Comparison of ENCODE assay signal across 10 cellular contexts in the genomic region with DNA sequence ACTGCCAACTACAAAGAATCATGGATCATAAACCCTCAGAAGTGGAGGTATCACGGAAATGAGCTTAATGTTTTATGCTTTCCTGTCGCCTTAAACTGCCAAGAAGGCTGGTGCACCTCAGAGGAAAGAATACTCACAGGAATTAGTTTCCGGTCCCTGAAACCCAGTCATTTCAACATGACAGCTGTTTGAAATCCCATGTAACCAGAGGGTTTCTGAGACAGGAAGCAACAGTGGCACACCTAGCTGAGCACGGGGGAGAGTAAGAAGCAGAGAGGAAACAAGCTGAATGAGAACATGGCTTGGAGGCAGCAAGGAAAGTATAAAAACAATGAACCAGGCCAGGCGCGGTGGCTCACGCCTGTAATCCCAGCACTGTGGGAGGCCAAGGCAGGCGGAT. TPM values are rescaled to one million over a fixed set of nuclear protein-coding genes. Genes with fewer than 3 reads are reported as not detected.
DNase-seq lines count a peak whose midpoint lies in the region; ATAC-seq and TF ChIP-seq lines count a peak whose summit lies in the region.
"Had no signal": no experiment of that assay in that cellular context is flagged by ENCODE, and none has a peak within 500 bp of the region (broad histone marks: within the 10 kb centered on the region; RNA-seq: fewer than 3 reads in every experiment).

No MANE protein-coding gene starts in this region.

- H3K27ac Mint-ChIP-seq in activated naive CD8-positive, alpha-beta T cell treated with anti-CD3 and anti-CD28 coated beads, Interleukin-2, amount 50 U/mL, for 24 hours = peak overlapping the region; percentile 67

- no peak for DNase-seq in activated naive CD8-positive, alpha-beta T cell treated with anti-CD3 and anti-CD28 coated beads, Interleukin-2, amount 50 U/mL, for 24 hours
- DNase-seq in psoas muscle = no peak
- no peak for DNase-seq in GM10248 (ENCODE audit: extremely low spot score)
- no peak for DNase-seq in middle frontal gyrus (ENCODE audit: extremely low spot score, low spot score)
- no peak for DNase-seq in activated CD8-positive, alpha-beta memory T cell treated with anti-CD3 and anti-CD28 coated beads for 24 hours

- no peaks in the 10 kb centered on the region for H3K36me3 Mint-ChIP-seq in activated naive CD8-positive, alpha-beta T cell treated with anti-CD3 and anti-CD28 coated beads, Interleukin-2, amount 50 U/mL, for 24 hours (ENCODE audit: low read depth)

- H3K9ac ChIP-seq in Loucy (ENCODE audit: low read depth, low read length, poor library complexity, severe bottlenecking) = peak overlapping the region; percentile 89

- no peak overlapping the region for H2AFZ ChIP-seq in Loucy (ENCODE audit: low read length)

- no peaks in the 10 kb centered on the region for H3K9me3 Mint-ChIP-seq in activated naive CD8-positive, alpha-beta T cell treated with anti-CD3 and anti-CD28 coated beads, Interleukin-2, amount 50 U/mL, for 24 hours

- peak overlapping the region; percentile 48 for H3K27ac ChIP-seq in psoas muscle

- H3K27me3 ChIP-seq in Loucy (ENCODE audit: insufficient read depth, low read length, poor library complexity, severe bottlenecking) (no peaks in the 10 kb centered on the region), psoas muscle (ENCODE audit: insufficient read depth in 3 of 3, low read length in 2 of 3) (no peaks in the 10 kb centered on the region)

- H3K4me1 ChIP-seq in Loucy (ENCODE audit: insufficient read depth, low read length, poor library complexity, severe bottlenecking) = peaks cover 80% of the 10 kb centered on the region
- H3K4me1 ChIP-seq in psoas muscle = peaks cover 77% of the 10 kb centered on the region

- H3K9me3 ChIP-seq in Loucy (ENCODE audit: insufficient read depth, low read depth, low read length) (no peaks in the 10 kb centered on the region), psoas muscle (no peaks in the 10 kb centered on the region)

- peak overlapping the region; percentile 86 for H3K4me2 ChIP-seq in Loucy (ENCODE audit: low read depth, low read length, poor library complexity, severe bottlenecking)

- H3K4me3 Mint-ChIP-seq in activated naive CD8-positive, alpha-beta T cell treated with anti-CD3 and anti-CD28 coated beads, Interleukin-2, amount 50 U/mL, for 24 hours = peak overlapping the region; percentile 88

- 57 to 74% (median 65%) methylated on average over 8 of the region's 8 CpGs for WGBS in psoas muscle, 3 donors

- H3K27me3 Mint-ChIP-seq in activated naive CD8-positive, alpha-beta T cell treated with anti-CD3 and anti-CD28 coated beads, Interleukin-2, amount 50 U/mL, for 24 hours = peaks cover 4% of the 10 kb centered on the region

- H3K9me2 ChIP-seq in Loucy (replicated peaks; ENCODE audit: low read depth, low read length) = no peaks in the 10 kb centered on the region

- ATAC-seq in GM18517 (IDR thresholded peaks at IDR 0.05; ENCODE audit: unreplicated experiment) (peak; percentile 18), psoas muscle (no peak), HG02763 (IDR thresholded peaks at IDR 0.05; ENCODE audit: unreplicated experiment) (no peak)
- ATAC-seq in activated naive CD8-positive, alpha-beta T cell treated with anti-CD3 and anti-CD28 coated beads, Interleukin-2, amount 50 U/mL, for 24 hours = no peak
- ATAC-seq: K562 had no signal

- peaks cover 62% of the 10 kb centered on the region for H4K20me1 ChIP-seq in Loucy (ENCODE audit: insufficient read depth, low read length, poor library complexity, severe bottlenecking)

- H3K36me3 ChIP-seq in Loucy (ENCODE audit: insufficient read depth, low read length) = no peaks in the 10 kb centered on the region
- H3K36me3 ChIP-seq in psoas muscle (ENCODE audit: insufficient read depth in 1 of 2, low read depth in 1 of 2) = no peaks in the 10 kb centered on the region

- H3K79me2 ChIP-seq in Loucy (ENCODE audit: insufficient read depth, low read length) = peaks cover 87% of the 10 kb centered on the region

- CTCF ChIA-PET in GM10248 (lab: Yijun Ruan, JAX) = interaction anchor here (0.9 to 2.4 kb wide), 10 partner anchors 9 to 102 kb away, joined by 3 to 10 read pairs (median 3); no protein-coding TSS in a partner anchor

- H3K4me1 Mint-ChIP-seq in activated naive CD8-positive, alpha-beta T cell treated with anti-CD3 and anti-CD28 coated beads, Interleukin-2, amount 50 U/mL, for 24 hours = peaks cover 8% of the 10 kb centered on the region

- H3K4me3 ChIP-seq in Loucy (ENCODE audit: low read length, poor library complexity, severe bottlenecking) (peak overlapping the region; percentile 96), psoas muscle (no peak overlapping the region)
- H3K4me3 ChIP-seq: K562, lung had no signal

- intact Hi-C loops in psoas muscle (cut with DNase I) = no loop called here

- peaks cover 3% of the 10 kb centered on the region; the same call in 1 of the 2 replicates for H3F3A ChIP-seq in Loucy (ENCODE audit: low read depth)

- POLR2A ChIA-PET in GM10248 (lab: Yijun Ruan, JAX) = no interaction called here

- no peak for TF ChIP-seq CTCF in Loucy (conservative IDR thresholded peaks at IDR 0.05; ENCODE audit: low read length)
- TF ChIP-seq CTCF in psoas muscle (IDR thresholded peaks at IDR 0.05) = no peak
- TF ChIP-seq CTCF in GM10248 (IDR thresholded peaks at IDR 0.05; ENCODE audit: control extremely low read depth, extremely low read depth, low read depth, missing control alignments) = no peak

RNA-seq across cellular contexts. Expression of gene JAK1, which starts 3.9 kb away (rescaled TPM):
- 100 to 1,000 TPM; 101 to 137 (median 119) TPM for total RNA-seq in psoas muscle
- 10 to 100 TPM; 33.7 to 80.3 (median 34.0) TPM for polyA plus RNA-seq in psoas muscle
